19 cellular contexts compared by ENCODE assay signal in genomic region chr7:50330254-50330653, GRCh38. TPM values are rescaled to one million over a fixed set of nuclear protein-coding genes. Genes with fewer than 3 reads are reported as not detected.
A peak's percentile ranks its signal among the peaks of the same experiment; 100 is the strongest.
DNase-seq lines count a peak whose midpoint lies in the region; ATAC-seq, FAIRE-seq and TF ChIP-seq lines count a peak whose summit lies in the region.
"Had no signal": no experiment of that assay in that cellular context is flagged by ENCODE, and none has a peak within 500 bp of the region (broad histone marks: within the 10 kb centered on the region; RNA-seq: fewer than 3 reads in every experiment).

No MANE protein-coding gene starts in this region.

- no peak overlapping the region for H3K9ac ChIP-seq in MM.1S (ENCODE audit: low read length)
- H3K9ac ChIP-seq in GM12878 (ENCODE audit: control insufficient read depth, insufficient read depth, low read length) = no peak overlapping the region

- FAIRE-seq in GM12878 (lab: Jason Lieb, UNC) = no peak
- FAIRE-seq: endometrium had no signal

- H3K27me3 ChIP-seq in MM.1S (replicated peaks; ENCODE audit: insufficient read depth, low read length) (no peaks in the 10 kb centered on the region), GM12878 (replicated peaks in 1 of 2; ENCODE audit: control insufficient read depth in 2 of 2, insufficient read depth in 2 of 2, low read length in 1 of 2) (no peaks in the 10 kb centered on the region), upper lobe of right lung (peaks cover 3% of the 10 kb centered on the region)

- H3K4me1 ChIP-seq in MM.1S (ENCODE audit: low read length) (peaks cover 51% of the 10 kb centered on the region), GM12878 (ENCODE audit: control insufficient read depth, insufficient read depth, low read length) (peaks cover 60% of the 10 kb centered on the region), upper lobe of right lung (peaks cover 14% of the 10 kb centered on the region)
- H3K4me1 ChIP-seq: foreskin keratinocyte had no signal

- no peaks in the 10 kb centered on the region for H3K9me2 ChIP-seq in MM.1S (replicated peaks; ENCODE audit: insufficient read depth, low read length)

- no peaks in the 10 kb centered on the region for H3K9me3 Mint-ChIP-seq in activated naive CD4-positive, alpha-beta T cell treated with anti-CD3 and anti-CD28 coated beads, Interleukin-2, amount 50 U/mL, for 72 hours
- H3K9me3 Mint-ChIP-seq: T-cell had no signal

- H3K4me3 ChIP-seq in MM.1S (ENCODE audit: low read length) (no peak overlapping the region), GM12878 (no peak overlapping the region), upper lobe of right lung (no peak overlapping the region)
- H3K4me3 ChIP-seq: stomach had no signal

- peaks cover 30 to 55% of the 10 kb centered on the region in 2 donors for H3K36me3 Mint-ChIP-seq in activated naive CD4-positive, alpha-beta T cell treated with anti-CD3 and anti-CD28 coated beads, Interleukin-2, amount 50 U/mL, for 72 hours

- no peak for TF ChIP-seq RAD21 in GM12878 (IDR thresholded peaks at IDR 0.05; ENCODE audit: insufficient read depth, low read depth, low read length)

- H3K79me2 ChIP-seq in MM.1S (ENCODE audit: low read length) (peaks cover 96% of the 10 kb centered on the region), GM12878 (ENCODE audit: control insufficient read depth, insufficient read depth, low read length) (peaks cover 26% of the 10 kb centered on the region)

- no TSS peak for BruUV-seq in GM12878 (replicated peaks; lab: Mats Ljungman, UMichigan)

- no peak for DNase-seq in activated naive CD4-positive, alpha-beta T cell treated with anti-CD3 and anti-CD28 coated beads, Interleukin-2, amount 50 U/mL, for 72 hours (ENCODE audit: low spot score in 2 of 2)
- no peak for DNase-seq in activated naive CD4-positive, alpha-beta T cell (lab: John Stamatoyannopoulos, UW)
- no peak for DNase-seq in MM.1S
- DNase-seq in GM12878 (ENCODE audit: low read depth, low spot score) = no peak
- DNase-seq in upper lobe of right lung = no peak
- DNase-seq in H4 (ENCODE audit: low spot score) = no peak
- DNase-seq: amygdala, foreskin keratinocyte, NCI-H187, NCI-H526, posterior cingulate gyrus, stomach had no signal

- in situ Hi-C loops in GM12878 (cut with MboI) = no loop called here

- POLR2A ChIA-PET in GM12878 (lab: Charles Lee) = interaction anchor here (2.0 to 3.1 kb wide), 3 partner anchors 9 to 20 kb away, joined by 10 to 14 read pairs (median 11); no protein-coding TSS in a partner anchor

- SMC1A ChIA-PET in GM12878 (lab: Charles Lee; ENCODE audit: uncharacterized antibody, unreplicated experiment) = interaction anchor here (0.7 to 4.7 kb wide), 11 partner anchors 9 to 125 kb away, joined by 3 to 91 read pairs (median 5); partner anchors contain the start of gene IKZF1

- H3K9me3 ChIP-seq in MM.1S (replicated peaks; ENCODE audit: insufficient read depth, low read length) = no peaks in the 10 kb centered on the region
- no peaks in the 10 kb centered on the region for H3K9me3 ChIP-seq in GM12878 (replicated peaks; ENCODE audit: control insufficient read depth, insufficient read depth, low read length)
- no peaks in the 10 kb centered on the region for H3K9me3 ChIP-seq in upper lobe of right lung
- H3K9me3 ChIP-seq: stomach had no signal

- peak overlapping the region; percentile 92 for H3K27ac Mint-ChIP-seq in activated naive CD4-positive, alpha-beta T cell treated with anti-CD3 and anti-CD28 coated beads, Interleukin-2, amount 50 U/mL, for 72 hours
- H3K27ac Mint-ChIP-seq: T-cell had no signal

- WGBS in GM12878 (ENCODE audit: insufficient coverage, insufficient replicate concordance, low lambda C conversion rate, missing lambda C conversion rate) = 13% methylated on average over 4 of the region's 4 CpGs

- TF ChIP-seq CTCF in MM.1S (IDR thresholded peaks at IDR 0.05; ENCODE audit: low read length) = no peak
- TF ChIP-seq CTCF in GM12878 (IDR thresholded peaks at IDR 0.05 in 2 of 3, conservative IDR thresholded peaks at IDR 0.05 in 1 of 3; ENCODE audit: control insufficient read depth in 2 of 3, extremely low read depth in 1 of 3, insufficient read depth in 1 of 3, low read depth in 3 of 3, low read length in 3 of 3) = no peak
- no peak for TF ChIP-seq CTCF in upper lobe of right lung (IDR thresholded peaks at IDR 0.05)

- intact Hi-C loops in GM12878 (cut with micrococcal nuclease; ENCODE audit: unreplicated experiment) = no loop called here
- intact Hi-C loops in upper lobe of right lung (cut with DNase I) = no loop called here

- H3F3A ChIP-seq in MM.1S (ENCODE audit: insufficient read depth, low read length) = peaks cover 27% of the 10 kb centered on the region

- TF ChIP-seq EP300 in GM12878 (IDR thresholded peaks at IDR 0.05; ENCODE audit: borderline replicate concordance in 1 of 2, control insufficient read depth in 1 of 2, low read depth in 2 of 2, low read length in 2 of 2) = no peak

- no peak overlapping the region for H2AFZ ChIP-seq in MM.1S (ENCODE audit: low read length)
- no peak overlapping the region for H2AFZ ChIP-seq in GM12878 (ENCODE audit: control insufficient read depth, low read depth, low read length)

- no peak for ATAC-seq in activated naive CD4-positive, alpha-beta T cell treated with anti-CD3 and anti-CD28 coated beads, Interleukin-2, amount 50 U/mL, for 72 hours
- ATAC-seq in GM12878 = no peak; the same call in 2 of the 3 replicates
- ATAC-seq in upper lobe of right lung = peak; percentile 18
- ATAC-seq in GM19035 (IDR thresholded peaks at IDR 0.05; ENCODE audit: unreplicated experiment) = no peak
- no peak for ATAC-seq in HG03457 (IDR thresholded peaks at IDR 0.05; ENCODE audit: unreplicated experiment)
- ATAC-seq: foreskin keratinocyte, left lobe of liver had no signal

- RAD21 ChIA-PET in GM12878 (lab: Charles Lee; ENCODE audit: unreplicated experiment) = interaction anchor here (1.0 to 3.1 kb wide), 8 partner anchors 9 to 115 kb away, joined by 3 to 45 read pairs (median 10); no protein-coding TSS in a partner anchor

- H4K20me1 ChIP-seq in MM.1S (ENCODE audit: insufficient read depth, low read length) (no peaks in the 10 kb centered on the region), GM12878 (ENCODE audit: control insufficient read depth, insufficient read depth) (no peaks in the 10 kb centered on the region)

- H3K4me2 ChIP-seq in MM.1S (ENCODE audit: low read depth, low read length) (peak overlapping the region; percentile 51; the same call in 1 of the 2 replicates), GM12878 (ENCODE audit: control insufficient read depth, insufficient read depth) (0 out of 2 replicates have a peak overlapping the region, but pooled peaks have one; percentile 24)

- H3K27ac ChIP-seq in MM.1S (ENCODE audit: low read length) (peak overlapping the region; percentile 35; the same call in 1 of the 2 replicates), GM12878 (ENCODE audit: control insufficient read depth, insufficient read depth) (peak overlapping the region; percentile 72), upper lobe of right lung (no peak overlapping the region)
- H3K27ac ChIP-seq: foreskin keratinocyte, RWPE1 had no signal

- CTCF ChIA-PET in GM12878 (lab: Yijun Ruan, JAX) = interaction anchor here (0.7 to 2.5 kb wide), 10 partner anchors 10 to 188 kb away, joined by 3 to 14 read pairs (median 4); no protein-coding TSS in a partner anchor

- H3K36me3 ChIP-seq in MM.1S (replicated peaks; ENCODE audit: insufficient read depth, low read length) (no peaks in the 10 kb centered on the region; the same call in none of the 2 replicates), GM12878 (ENCODE audit: control insufficient read depth in 2 of 2, insufficient read depth in 2 of 2, low read length in 1 of 2) (peaks cover 7 to 9% of the 10 kb centered on the region in 2 experiments), upper lobe of right lung (peaks cover 7% of the 10 kb centered on the region)

- TF ChIP-seq POLR2A in GM12878 (IDR thresholded peaks at IDR 0.05; ENCODE audit: low read depth, low read length) = no peak

RNA-seq across cellular contexts. Expression of gene IKZF1, which starts 25.7 kb away (rescaled TPM):
- 100 to 1,000 TPM; 208 to 327 TPM for total RNA-seq in activated naive CD4-positive, alpha-beta T cell treated with anti-CD3 and anti-CD28 coated beads, Interleukin-2, amount 50 U/mL, for 72 hours
- total RNA-seq in GM12878 (2013; cell fraction: nucleolus; rRNA removed) = 250 and 261 TPM in 2 replicates
- total RNA-seq in GM12878 (2014; rRNA removed) (101 and 104 TPM in 2 replicates), GM12878 (2014; rRNA removed; fragmentation: Illumina TruSeq; extraction: Trizol) (69.5 and 70.2 TPM in 2 replicates), GM12878 (2021) (125 and 131 TPM in 2 replicates), upper lobe of right lung (41.4 TPM)
- 23.9 TPM for polyA plus RNA-seq in GM12878 (2011; ENCODE audit: low read depth)
- polyA plus RNA-seq in GM12878 (2011; rRNA removed) (58.5 and 61.7 TPM in 2 replicates), GM12878 (2014; fragmentation: Illumina TruSeq; extraction: Trizol) (73.0 and 73.8 TPM in 2 replicates), GM12878 (2014; fragmentation: Nextera tagmentation; extraction: Ambion mirVana) (10 to 100 TPM; 27.2 to 29.8 TPM), GM12878 (2014; rRNA removed) (60.3 and 64.2 TPM in 2 replicates), GM12878 (2016; fragmentation: Nextera tagmentation; extraction: Ambion mirVana) (10 to 100 TPM; 82.5 to 95.3 TPM)
- 60.4 and 68.7 TPM in 2 replicates for polyA plus RNA-seq in GM12878 (2011; cell fraction: cytosol; rRNA removed)
- 76.4 and 80.1 TPM in 2 replicates for polyA plus RNA-seq in GM12878 (2011; cell fraction: nucleus; rRNA removed)
- 30.9 and 31.5 TPM in 2 replicates for polyA plus RNA-seq in GM12878 (2012)
- polyA minus RNA-seq in GM12878 (2011; rRNA and poly(A)+ RNA removed) = 133 and 138 TPM in 2 replicates
- polyA minus RNA-seq in GM12878 (2011; cell fraction: cytosol; rRNA and poly(A)+ RNA removed) = 59.5 and 62.5 TPM in 2 replicates
- polyA minus RNA-seq in GM12878 (2011; cell fraction: nucleus; rRNA and poly(A)+ RNA removed) = 108 and 193 TPM in 2 replicates
- total RNA-seq in H4 (2014; rRNA removed; shearing (Covaris generic)) = 0.06 and 1.2 TPM in 2 replicates
- total RNA-seq: foreskin keratinocyte, LHCN-M2 had no signal
- polyA plus RNA-seq: foreskin keratinocyte had no signal

Comparison
In these comparisons a context has a peak if more than half of its experiments do, and no peak if none do; other contexts are left out.
1. RNA of gene IKZF1, which starts 25.7 kb away (total RNA-seq): 208 to 327 TPM in activated naive CD4-positive, alpha-beta T cell treated with anti-CD3 and anti-CD28 coated beads, Interleukin-2, amount 50 U/mL, for 72 hours, 69.5 to 261 TPM in GM12878 and 41.4 TPM in upper lobe of right lung (single experiment); 0.06 to 1.2 TPM in H4; every median in the first group is over 10 times any median in the second.